8 cellular contexts compared by ENCODE assay signal in the genomic region with DNA sequence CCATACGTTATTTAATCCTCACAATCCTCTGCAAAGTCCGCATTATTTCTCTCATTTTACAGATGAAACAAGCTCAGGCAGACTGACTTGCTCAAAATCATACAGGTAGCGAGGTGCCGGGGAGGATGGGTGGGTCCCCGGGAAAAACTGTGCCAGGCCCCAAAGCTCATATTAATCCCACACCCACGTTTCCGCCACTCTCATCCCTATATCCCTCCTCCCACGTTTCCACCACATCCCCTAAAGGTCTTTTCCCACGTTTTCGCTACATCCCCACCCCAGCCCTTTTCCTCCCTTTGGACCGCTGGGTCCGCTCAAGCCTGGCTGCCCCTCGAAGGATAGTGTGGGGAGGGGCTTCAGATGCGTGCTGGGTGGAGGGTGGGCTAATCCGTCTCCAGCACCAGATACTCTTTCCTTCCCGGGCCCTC. TPM values are rescaled to one million over a fixed set of nuclear protein-coding genes. Genes with fewer than 3 reads are reported as not detected.
DNase-seq lines count a peak whose midpoint lies in the region; ATAC-seq and TF ChIP-seq lines count a peak whose summit lies in the region.

No MANE protein-coding gene starts in this region.

- intact Hi-C loops in adrenal gland (cut with DNase I): loop anchor here in 1 of 2 donors (10.0 kb wide), 1 partner anchor 107 kb away; a partner anchor contains a TSS

- no peaks in the 10 kb centered on the region for H3K36me3 Mint-ChIP-seq in activated T-cell treated with anti-CD3 and anti-CD28 coated beads, Interleukin-2, amount 50 U/mL, for 72 hours (ENCODE audit: insufficient read depth in 2 of 2)

- peak overlapping the region; percentile 90 to 92 for H3K4me3 Mint-ChIP-seq in activated T-cell treated with anti-CD3 and anti-CD28 coated beads, Interleukin-2, amount 50 U/mL, for 72 hours

- no peak overlapping the region for H3K27ac Mint-ChIP-seq in activated T-cell treated with anti-CD3 and anti-CD28 coated beads, Interleukin-2, amount 50 U/mL, for 72 hours

- TF ChIP-seq POLR2A in adrenal gland (IDR thresholded peaks at IDR 0.05) (no peak), tibial nerve (IDR thresholded peaks at IDR 0.05) (no peak)

- H3K4me1 ChIP-seq in adrenal gland (replicated peaks in 1 of 2) (peaks cover 0 to 19% of the 10 kb centered on the region in 2 donors), liver (ENCODE audit: control insufficient read depth in 4 of 4, insufficient read depth in 4 of 4, low read length in 3 of 4) (peaks cover 0 to 13% (median 8%) of the 10 kb centered on the region in 4 donors), tibial nerve (peaks cover 0 to 21% (median 0%) of the 10 kb centered on the region in 4 donors)

- H3K36me3 ChIP-seq in adrenal gland (replicated peaks in 1 of 2) (no peaks in the 10 kb centered on the region), liver (ENCODE audit: control insufficient read depth in 4 of 4, insufficient read depth in 3 of 4, low read depth in 1 of 4, low read length in 3 of 4) (no peaks in the 10 kb centered on the region), tibial nerve (no peaks in the 10 kb centered on the region)

- peaks cover 14% of the 10 kb centered on the region for H3K4me1 Mint-ChIP-seq in activated T-cell treated with anti-CD3 and anti-CD28 coated beads, Interleukin-2, amount 50 U/mL, for 72 hours (ENCODE audit: low read depth)

- no peaks in the 10 kb centered on the region for H3K27me3 ChIP-seq in adrenal gland
- no peaks in the 10 kb centered on the region for H3K27me3 ChIP-seq in liver (ENCODE audit: control insufficient read depth in 4 of 4, insufficient read depth in 4 of 4, low read length in 3 of 4)
- H3K27me3 ChIP-seq in tibial nerve: no peaks in the 10 kb centered on the region

- 27 to 35% (median 28%) methylated on average over 16 of the region's 16 CpGs for WGBS in adrenal gland, 4 donors
- 40% methylated on average over 16 of the region's 16 CpGs for WGBS in liver
- 22 to 23% methylated on average over 16 of the region's 16 CpGs for WGBS in tibial nerve, 2 donors

- no peak for DNase-seq in activated T-cell treated with anti-CD3 and anti-CD28 coated beads, Interleukin-2, amount 50 U/mL, for 72 hours
- no peak for DNase-seq in activated T-cell treated with anti-CD3 and anti-CD28 coated beads, Interleukin-2, amount 50 U/mL, for 48 hours
- no peak for DNase-seq in adrenal gland
- no peak for DNase-seq in tibial nerve (ENCODE audit: low spot score in 2 of 2)
- DNase-seq in omental fat pad (ENCODE audit: low spot score): no peak

- ATAC-seq in activated T-cell treated with anti-CD3 and anti-CD28 coated beads, Interleukin-2, amount 50 U/mL, for 72 hours (replicated peaks in 1 of 2): no peak
- no peak for ATAC-seq in omental fat pad (ENCODE audit: low FRiP score)
- no peak for ATAC-seq in HG02852 (IDR thresholded peaks at IDR 0.05; ENCODE audit: unreplicated experiment)
- ATAC-seq in HG02970 (IDR thresholded peaks at IDR 0.05; ENCODE audit: low FRiP score, unreplicated experiment): no peak

- H3K27me3 Mint-ChIP-seq in activated T-cell treated with anti-CD3 and anti-CD28 coated beads, Interleukin-2, amount 50 U/mL, for 72 hours (ENCODE audit: low read depth): peaks cover 10% of the 10 kb centered on the region

- H3K9ac ChIP-seq in liver (ENCODE audit: low read depth in 1 of 2, low read length in 2 of 2): no peak overlapping the region

- TF ChIP-seq RAD21 in liver (IDR thresholded peaks at IDR 0.05): no peak

- TF ChIP-seq CTCF in adrenal gland (IDR thresholded peaks at IDR 0.05) (no peak), liver (IDR thresholded peaks at IDR 0.05; ENCODE audit: low read depth, low read length, missing input control) (no peak), tibial nerve (IDR thresholded peaks at IDR 0.05) (no peak), omental fat pad (IDR thresholded peaks at IDR 0.05) (no peak)

- no peaks in the 10 kb centered on the region for H3K9me3 Mint-ChIP-seq in activated T-cell treated with anti-CD3 and anti-CD28 coated beads, Interleukin-2, amount 50 U/mL, for 72 hours

- no peak for TF ChIP-seq EP300 in tibial nerve (IDR thresholded peaks at IDR 0.05)

- H3K27ac ChIP-seq in adrenal gland (peak overlapping the region in 4 of 5 donors; percentile 56 to 88 (median 73)), liver (ENCODE audit: low read depth in 1 of 2, low read length in 2 of 2) (no peak overlapping the region), tibial nerve (peak overlapping the region; percentile 42 to 89 (median 76))

- peak overlapping the region; percentile 28 to 98 (median 77) for H3K4me3 ChIP-seq in adrenal gland
- H3K4me3 ChIP-seq in liver (ENCODE audit: low read depth in 1 of 3, low read length in 3 of 3): peak overlapping the region; percentile 64 to 87 (median 70)
- H3K4me3 ChIP-seq in tibial nerve: peak overlapping the region; percentile 64 to 84 (median 76)

- no peaks in the 10 kb centered on the region for H3K9me3 ChIP-seq in adrenal gland (replicated peaks in 1 of 3)
- H3K9me3 ChIP-seq in liver (ENCODE audit: control insufficient read depth in 4 of 4, low read length in 3 of 4): no peaks in the 10 kb centered on the region
- H3K9me3 ChIP-seq in tibial nerve: no peaks in the 10 kb centered on the region

TF ChIP-seq in liver, 16 proteins besides CTCF, POLR2A, EP300 and RAD21:
- TF ChIP-seq, protein P1, sequence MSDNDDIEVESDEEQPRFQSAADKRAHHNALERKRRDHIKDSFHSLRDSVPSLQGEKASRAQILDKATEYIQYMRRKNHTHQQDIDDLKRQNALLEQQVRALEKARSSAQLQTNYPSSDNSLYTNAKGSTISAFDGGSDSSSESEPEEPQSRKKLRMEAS (IDR thresholded peaks at IDR 0.05): no peak
- TF ChIP-seq FOXA1 (IDR thresholded peaks at IDR 0.05) (no peak), FOXA2 (IDR thresholded peaks at IDR 0.05) (no peak), YY1 (IDR thresholded peaks at IDR 0.05) (no peak), TAF1 (conservative IDR thresholded peaks at IDR 0.05) (no peak), GABPA (IDR thresholded peaks at IDR 0.05 in 1 of 2, conservative IDR thresholded peaks at IDR 0.05 in 1 of 2) (no peak), SP1 (IDR thresholded peaks at IDR 0.05) (no peak), NR2F2 (IDR thresholded peaks at IDR 0.05) (no peak), RXRA (IDR thresholded peaks at IDR 0.05) (no peak), HNF4A (conservative IDR thresholded peaks at IDR 0.05) (no peak), JUND (IDR thresholded peaks at IDR 0.05) (no peak), EGR1 (IDR thresholded peaks at IDR 0.05; ENCODE audit: low read depth in 2 of 2) (no peak), HNF4G (IDR thresholded peaks at IDR 0.05) (no peak)
- TF ChIP-seq, protein P2, sequence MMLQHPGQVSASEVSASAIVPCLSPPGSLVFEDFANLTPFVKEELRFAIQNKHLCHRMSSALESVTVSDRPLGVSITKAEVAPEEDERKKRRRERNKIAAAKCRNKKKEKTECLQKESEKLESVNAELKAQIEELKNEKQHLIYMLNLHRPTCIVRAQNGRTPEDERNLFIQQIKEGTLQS (IDR thresholded peaks at IDR 0.05): no peak
- TF ChIP-seq, protein P3, sequence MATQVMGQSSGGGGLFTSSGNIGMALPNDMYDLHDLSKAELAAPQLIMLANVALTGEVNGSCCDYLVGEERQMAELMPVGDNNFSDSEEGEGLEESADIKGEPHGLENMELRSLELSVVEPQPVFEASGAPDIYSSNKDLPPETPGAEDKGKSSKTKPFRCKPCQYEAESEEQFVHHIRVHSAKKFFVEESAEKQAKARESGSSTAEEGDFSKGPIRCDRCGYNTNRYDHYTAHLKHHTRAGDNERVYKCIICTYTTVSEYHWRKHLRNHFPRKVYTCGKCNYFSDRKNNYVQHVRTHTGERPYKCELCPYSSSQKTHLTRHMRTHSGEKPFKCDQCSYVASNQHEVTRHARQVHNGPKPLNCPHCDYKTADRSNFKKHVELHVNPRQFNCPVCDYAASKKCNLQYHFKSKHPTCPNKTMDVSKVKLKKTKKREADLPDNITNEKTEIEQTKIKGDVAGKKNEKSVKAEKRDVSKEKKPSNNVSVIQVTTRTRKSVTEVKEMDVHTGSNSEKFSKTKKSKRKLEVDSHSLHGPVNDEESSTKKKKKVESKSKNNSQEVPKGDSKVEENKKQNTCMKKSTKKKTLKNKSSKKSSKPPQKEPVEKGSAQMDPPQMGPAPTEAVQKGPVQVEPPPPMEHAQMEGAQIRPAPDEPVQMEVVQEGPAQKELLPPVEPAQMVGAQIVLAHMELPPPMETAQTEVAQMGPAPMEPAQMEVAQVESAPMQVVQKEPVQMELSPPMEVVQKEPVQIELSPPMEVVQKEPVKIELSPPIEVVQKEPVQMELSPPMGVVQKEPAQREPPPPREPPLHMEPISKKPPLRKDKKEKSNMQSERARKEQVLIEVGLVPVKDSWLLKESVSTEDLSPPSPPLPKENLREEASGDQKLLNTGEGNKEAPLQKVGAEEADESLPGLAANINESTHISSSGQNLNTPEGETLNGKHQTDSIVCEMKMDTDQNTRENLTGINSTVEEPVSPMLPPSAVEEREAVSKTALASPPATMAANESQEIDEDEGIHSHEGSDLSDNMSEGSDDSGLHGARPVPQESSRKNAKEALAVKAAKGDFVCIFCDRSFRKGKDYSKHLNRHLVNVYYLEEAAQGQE (IDR thresholded peaks at IDR 0.05): no peak
- TF ChIP-seq, protein P4, sequence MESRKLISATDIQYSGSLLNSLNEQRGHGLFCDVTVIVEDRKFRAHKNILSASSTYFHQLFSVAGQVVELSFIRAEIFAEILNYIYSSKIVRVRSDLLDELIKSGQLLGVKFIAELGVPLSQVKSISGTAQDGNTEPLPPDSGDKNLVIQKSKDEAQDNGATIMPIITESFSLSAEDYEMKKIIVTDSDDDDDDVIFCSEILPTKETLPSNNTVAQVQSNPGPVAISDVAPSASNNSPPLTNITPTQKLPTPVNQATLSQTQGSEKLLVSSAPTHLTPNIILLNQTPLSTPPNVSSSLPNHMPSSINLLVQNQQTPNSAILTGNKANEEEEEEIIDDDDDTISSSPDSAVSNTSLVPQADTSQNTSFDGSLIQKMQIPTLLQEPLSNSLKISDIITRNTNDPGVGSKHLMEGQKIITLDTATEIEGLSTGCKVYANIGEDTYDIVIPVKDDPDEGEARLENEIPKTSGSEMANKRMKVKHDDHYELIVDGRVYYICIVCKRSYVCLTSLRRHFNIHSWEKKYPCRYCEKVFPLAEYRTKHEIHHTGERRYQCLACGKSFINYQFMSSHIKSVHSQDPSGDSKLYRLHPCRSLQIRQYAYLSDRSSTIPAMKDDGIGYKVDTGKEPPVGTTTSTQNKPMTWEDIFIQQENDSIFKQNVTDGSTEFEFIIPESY (IDR thresholded peaks at IDR 0.05): no peak

RNA-seq across cellular contexts. Expression of a gene that starts 0.4 kb away (rescaled TPM):
- 1 to 10 TPM; 2.2 to 3.0 TPM for total RNA-seq in activated T-cell treated with anti-CD3 and anti-CD28 coated beads, Interleukin-2, amount 50 U/mL, for 72 hours
- total RNA-seq in adrenal gland (10 to 100 TPM in 1 of 8 donors, 1 to 10 TPM in 7; 3.3 to 11.1 (median 6.7) TPM), liver (1 to 10 TPM; 2.8 to 3.6 TPM), tibial nerve (10 to 100 TPM in 1 of 4 donors, 1 to 10 TPM in 3; 2.9 to 13.2 (median 6.0) TPM), omental fat pad (1 to 10 TPM; 2.9 to 9.5 (median 6.0) TPM)
- polyA plus RNA-seq in adrenal gland (1 to 10 TPM; 2.6 to 8.6 (median 2.8) TPM), liver (1 to 10 TPM in 1 of 2 donors, under 1 TPM in 1; 0.38 to 1.0 TPM)

Comparison
In these comparisons a context has a peak if more than half of its experiments do, and no peak if none do; other contexts are left out.
1. H3K27ac ChIP-seq: peak in adrenal gland (4 of 5) and tibial nerve (4 of 4); none in liver (0 of 2).
2. Peak in every context shown above with its lines, with median percentiles within 50 percentile points of each other: H3K4me3 ChIP-seq.